ENCODE assay signal across 25 cellular contexts in genomic region chr1:101013776-101014175, GRCh38.
"Had no signal": no experiment of that assay in that cellular context is flagged by ENCODE, and none has a peak within 500 bp of the region (broad histone marks: within the 10 kb centered on the region; RNA-seq: fewer than 3 reads in every experiment).

No MANE protein-coding gene starts in this region.

- H3K4me3 ChIP-seq: K562, SJSA1 had no signal

- ATAC-seq: activated CD8-positive, alpha-beta T cell treated with anti-CD3 and anti-CD28 coated beads, Interleukin-2, amount 10 ng/mL, durations not matched to agents 7 days and 5 days; activated naive CD4-positive, alpha-beta T cell treated with anti-CD3 and anti-CD28 coated beads, Interleukin-2, amount 50 U/mL, for 72 hours; K562; Panc1; SK-N-SH treated with all-trans-retinoic acid at 6 μM for 48 hours had no signal

- DNase-seq: activated CD4-positive, alpha-beta T cell treated with anti-CD3 and anti-CD28 coated beads for 48 hours; activated CD4-positive, alpha-beta T cell treated with anti-CD3 and anti-CD28 coated beads, Interleukin-2, amount 50 U/mL, for 4 hours; activated CD4-positive, CD25-positive, alpha-beta regulatory T cell treated with anti-CD3 and anti-CD28 coated beads, Interleukin-2, amount 50 U/mL, for 72 hours; activated CD8-positive, alpha-beta memory T cell treated with anti-CD3 and anti-CD28 coated beads, Interleukin-2, amount 50 U/mL, for 48 hours; activated CD8-positive, alpha-beta T cell treated with anti-CD3 and anti-CD28 coated beads, Interleukin-2, amount 10 ng/mL, durations not matched to agents 7 days and 5 days; activated naive CD4-positive, alpha-beta T cell; activated T-cell treated with anti-CD3 and anti-CD28 coated beads, Interleukin-2, amount 50 U/mL, for 1 hour; amygdala; cerebellar nuclear complex; Kasumi-1; NCI-H1048; NCI-H1930; NCI-H345; NCI-H510A; NCI-H526 treated with DMSO at 0.1 percent for 48 hours; NK-92 treated with Interleukin-12 subunit alpha and Interleukin-12 subunit beta, amount 100 ng/mL, for 24 hours; OCI-M1; Right ventricle myocardium superior; SW 1271 had no signal

- H3K4me1 ChIP-seq: SJSA1 had no signal

- H3K27me3 ChIP-seq: SJSA1 had no signal

- H3K9me3 ChIP-seq: SJSA1 had no signal

- H3K27ac ChIP-seq: RWPE1, SJSA1 had no signal
